In the genomic region with DNA sequence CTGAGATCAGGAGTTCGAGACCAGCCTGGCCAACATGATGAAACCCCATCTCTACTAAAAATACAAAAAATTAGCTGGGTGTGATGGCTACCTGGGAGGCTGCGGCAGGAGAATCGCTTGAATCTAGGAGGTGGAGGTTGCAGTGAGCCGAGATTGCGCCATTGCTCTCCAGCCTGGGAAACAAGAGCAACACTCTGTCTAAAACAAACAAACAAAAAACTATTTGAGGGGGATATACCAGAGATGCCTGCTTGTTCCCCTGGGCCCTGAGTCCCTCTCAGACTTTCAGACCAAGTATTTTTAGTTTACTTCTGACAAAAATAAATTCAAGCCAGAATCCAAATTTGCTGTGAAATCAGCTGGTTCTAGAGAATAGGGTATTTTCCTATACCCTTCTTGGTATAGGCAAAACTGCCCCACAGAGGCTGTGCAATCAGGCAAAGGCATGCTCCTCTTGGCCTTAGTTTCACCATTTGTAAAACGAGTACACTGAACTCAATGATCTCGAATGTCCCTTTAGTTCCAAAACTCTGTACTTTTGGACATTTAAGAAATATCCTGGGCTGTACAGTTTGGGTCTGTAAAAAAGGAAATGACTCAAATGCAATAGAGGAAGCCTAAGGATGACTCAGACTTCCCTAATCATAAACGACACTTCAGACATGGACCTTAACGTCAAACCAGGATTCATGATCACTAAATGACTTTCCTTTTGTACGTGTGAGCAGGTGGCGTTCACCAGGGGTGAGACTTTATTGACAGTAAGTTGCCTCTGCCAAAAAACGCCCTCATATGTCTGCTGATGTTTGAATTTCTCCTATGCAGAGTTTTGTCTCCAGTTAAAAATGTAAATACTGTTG, we compare ENCODE assay signal across 8 cellular contexts. TPM values are rescaled to one million over a fixed set of nuclear protein-coding genes. Genes with fewer than 3 reads are reported as not detected.
A peak's percentile ranks its signal among the peaks of the same experiment; 100 is the strongest.
DNase-seq lines count a peak whose midpoint lies in the region; ATAC-seq and TF ChIP-seq lines count a peak whose summit lies in the region.

No MANE protein-coding gene starts in this region.

- H3K4me2 ChIP-seq in SU-DHL-6 (ENCODE audit: low read depth, low read length, poor library complexity, severe bottlenecking): peak overlapping the region; percentile 50

- no peaks in the 10 kb centered on the region for H4K20me1 ChIP-seq in SU-DHL-6 (ENCODE audit: low read depth, low read length)

- no peaks in the 10 kb centered on the region for H3K9me3 ChIP-seq in SU-DHL-6 (ENCODE audit: insufficient read depth, low read length)
- H3K9me3 ChIP-seq in liver (ENCODE audit: control insufficient read depth in 4 of 4, low read length in 3 of 4): no peaks in the 10 kb centered on the region

- in situ Hi-C loops in KBM-7 (cut with MboI; ENCODE audit: low pct_unique_long_range_greater_than_20kb, low sequenced_read_pairs): no loop called here

- H3K4me3 ChIP-seq in SU-DHL-6 (ENCODE audit: insufficient read depth, low read length, poor library complexity, severe bottlenecking) (no peak overlapping the region), liver (ENCODE audit: low read depth in 1 of 3, low read length in 3 of 3) (no peak overlapping the region)

- no peak overlapping the region for H2AFZ ChIP-seq in SU-DHL-6 (ENCODE audit: low read depth, low read length, severe bottlenecking)

- peaks cover 56% of the 10 kb centered on the region for H3F3A ChIP-seq in SU-DHL-6 (ENCODE audit: insufficient read depth)

- no peaks in the 10 kb centered on the region for H3K27me3 Mint-ChIP-seq in MCF 10A (ENCODE audit: insufficient read depth, unreplicated experiment)

- no peak for TF ChIP-seq CTCF in SU-DHL-6 (IDR thresholded peaks at IDR 0.05; ENCODE audit: insufficient read depth, low read length, poor library complexity, severe bottlenecking)
- TF ChIP-seq CTCF in MCF 10A (IDR thresholded peaks at IDR 0.05; ENCODE audit: unreplicated experiment): no peak
- TF ChIP-seq CTCF in liver (IDR thresholded peaks at IDR 0.05; ENCODE audit: low read depth, low read length, missing input control): no peak

- no peaks in the 10 kb centered on the region for H3K27me3 ChIP-seq in SU-DHL-6 (ENCODE audit: low read length)
- no peaks in the 10 kb centered on the region for H3K27me3 ChIP-seq in liver (ENCODE audit: control insufficient read depth in 4 of 4, insufficient read depth in 4 of 4, low read length in 3 of 4)

- peak overlapping the region; percentile 55 for H3K4me3 Mint-ChIP-seq in MCF 10A (ENCODE audit: unreplicated experiment)

- intact Hi-C loops in MCF 10A (cut with micrococcal nuclease): no loop called here

- CTCF ChIA-PET in MCF 10A (lab: Yijun Ruan, JAX): interaction anchor here (0.7 to 13.3 kb wide), 4 partner anchors 14 to 200 kb away, joined by 4 to 203 read pairs (median 8); no protein-coding TSS in a partner anchor

- DNase-seq in activated gamma-delta T cell treated with Interleukin-2 at 50 U/mL for 16 hours: peak; percentile 29
- DNase-seq in activated gamma-delta T cell (lab: John Stamatoyannopoulos, UW): no peak
- peak; percentile 88 for DNase-seq in KBM-7
- DNase-seq in MCF 10A (ENCODE audit: unreplicated experiment): peak; percentile 98
- DNase-seq in stimulated activated naive CD8-positive, alpha-beta T cell treated with anti-CD3 and anti-CD28 coated beads, Interleukin-15, Interleukin-2, amounts not matched to agents 100 U/mL and 50 U/mL, for 24 hours: peak; percentile 56
- DNase-seq in NCI-H187 treated with DMSO at 0.1 percent for 48 hours (lab: John Stamatoyannopoulos, UW): no peak

- H3K4me1 ChIP-seq in liver (ENCODE audit: control insufficient read depth in 4 of 4, insufficient read depth in 4 of 4, low read length in 3 of 4): peaks cover 4 to 34% (median 19%) of the 10 kb centered on the region in 4 donors

- peak overlapping the region; percentile 52 for H3K9ac ChIP-seq in SU-DHL-6 (ENCODE audit: low read length)
- peak overlapping the region; percentile 69 to 81 for H3K9ac ChIP-seq in liver (ENCODE audit: low read depth in 1 of 2, low read length in 2 of 2)

- WGBS in liver: 35% methylated on average over 12 of the region's 12 CpGs

- TF ChIP-seq RAD21 in liver (IDR thresholded peaks at IDR 0.05): peak; percentile 39 to 40

- no peaks in the 10 kb centered on the region for H3K9me2 ChIP-seq in SU-DHL-6 (replicated peaks; ENCODE audit: insufficient read depth, low read length)

- no peaks in the 10 kb centered on the region for H3K9me3 Mint-ChIP-seq in MCF 10A (ENCODE audit: unreplicated experiment)

- peaks cover 67% of the 10 kb centered on the region for H3K36me3 Mint-ChIP-seq in MCF 10A (ENCODE audit: insufficient read depth, unreplicated experiment)

- H3K79me2 ChIP-seq in SU-DHL-6 (ENCODE audit: insufficient read depth, low read length): peaks cover 5% of the 10 kb centered on the region; the same call in 1 of the 2 replicates

- BruUV-seq in MCF 10A (replicated peaks; lab: Mats Ljungman, UMichigan): TSS peak; percentile 11

- peaks cover 4% of the 10 kb centered on the region; the same call in 1 of the 2 replicates for H3K36me3 ChIP-seq in SU-DHL-6 (ENCODE audit: low read length)
- H3K36me3 ChIP-seq in liver (ENCODE audit: control insufficient read depth in 4 of 4, insufficient read depth in 3 of 4, low read depth in 1 of 4, low read length in 3 of 4): no peaks in the 10 kb centered on the region

- peak overlapping the region; percentile 84 for H3K27ac Mint-ChIP-seq in MCF 10A (ENCODE audit: low read depth, unreplicated experiment)

- H3K4me1 Mint-ChIP-seq in MCF 10A (ENCODE audit: insufficient read depth, unreplicated experiment): peaks cover 55% of the 10 kb centered on the region

- H3K27ac ChIP-seq in SU-DHL-6 (ENCODE audit: low read depth, low read length): peak overlapping the region; percentile 94
- peak overlapping the region; percentile 97 to 98 for H3K27ac ChIP-seq in liver (ENCODE audit: low read depth in 1 of 2, low read length in 2 of 2)

- ATAC-seq in stimulated activated naive CD8-positive, alpha-beta T cell treated with anti-CD3 and anti-CD28 coated beads, Interleukin-15, Interleukin-2, amounts not matched to agents 100 U/mL and 50 U/mL, for 24 hours: peak; percentile 70

- POLR2A ChIA-PET in MCF 10A (lab: Yijun Ruan, JAX): interaction anchor here (0.6 to 25.5 kb wide), 8 partner anchors 11 to 358 kb away, joined by 3 to 1125 read pairs (median 4); partner anchors contain the start of genes ENSA, GOLPH3L and MCL1

TF ChIP-seq in liver, 16 proteins besides CTCF, POLR2A, EP300 and RAD21 (continues in another document):
- TF ChIP-seq, protein P1, sequence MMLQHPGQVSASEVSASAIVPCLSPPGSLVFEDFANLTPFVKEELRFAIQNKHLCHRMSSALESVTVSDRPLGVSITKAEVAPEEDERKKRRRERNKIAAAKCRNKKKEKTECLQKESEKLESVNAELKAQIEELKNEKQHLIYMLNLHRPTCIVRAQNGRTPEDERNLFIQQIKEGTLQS (IDR thresholded peaks at IDR 0.05): peak; percentile 84
- TF ChIP-seq SP1 (IDR thresholded peaks at IDR 0.05) (peak; percentile 84), JUND (IDR thresholded peaks at IDR 0.05) (peak; percentile 97 to 98), FOXA2 (IDR thresholded peaks at IDR 0.05) (peak; percentile 55), MAX (IDR thresholded peaks at IDR 0.05) (peak; percentile 77), ZBTB33 (IDR thresholded peaks at IDR 0.05) (peak; percentile 50), EGR1 (IDR thresholded peaks at IDR 0.05; ENCODE audit: low read depth in 2 of 2) (peak in 1 of 2 donors; percentile 57), GABPA (IDR thresholded peaks at IDR 0.05 in 1 of 2, conservative IDR thresholded peaks at IDR 0.05 in 1 of 2) (peak; percentile 38 to 74), HNF4A (conservative IDR thresholded peaks at IDR 0.05) (peak; percentile 60 to 62), FOXA1 (IDR thresholded peaks at IDR 0.05) (no peak), HNF4G (IDR thresholded peaks at IDR 0.05) (peak; percentile 6), NR2F2 (IDR thresholded peaks at IDR 0.05) (no peak)

RNA-seq across cellular contexts. Expression of gene ENSA, which starts 16.1 kb away (rescaled TPM):
- 261 and 294 TPM in 2 replicates for total RNA-seq in MCF 10A (2022)
- 10 to 100 TPM; 53.2 to 57.3 TPM for total RNA-seq in liver
- polyA plus RNA-seq in liver: 10 to 100 TPM; 19.0 to 59.8 TPM

RNA-seq across cellular contexts. Expression of gene MCL1, which starts 33.9 kb away (rescaled TPM):
- total RNA-seq in MCF 10A (2022) (497 and 624 TPM in 2 replicates), liver (100 to 1,000 TPM in 1 of 2 donors, 10 to 100 TPM in 1; 94.6 to 181 TPM)
- 10 to 100 TPM; 23.4 to 65.4 TPM for polyA plus RNA-seq in liver

Comparison
In these comparisons a context has a peak if more than half of its experiments do, and no peak if none do; other contexts are left out.
1. DNase-seq: peak in activated gamma-delta T cell treated with Interleukin-2 at 50 U/mL for 16 hours (single experiment), KBM-7 (single experiment), MCF 10A (single experiment) and stimulated activated naive CD8-positive, alpha-beta T cell treated with anti-CD3 and anti-CD28 coated beads, Interleukin-15, Interleukin-2, amounts not matched to agents 100 U/mL and 50 U/mL, for 24 hours (single experiment); none in activated gamma-delta T cell (single experiment) and NCI-H187 treated with DMSO at 0.1 percent for 48 hours (single experiment).